ENCODE assay signal across 9 cellular contexts in genomic region chr6:71727632-71728294, GRCh38.
A peak's percentile ranks its signal among the peaks of the same experiment; 100 is the strongest.
DNase-seq lines count a peak whose midpoint lies in the region; ATAC-seq, FAIRE-seq and TF ChIP-seq lines count a peak whose summit lies in the region.
"Had no signal": no experiment of that assay in that cellular context is flagged by ENCODE, and none has a peak within 500 bp of the region (broad histone marks: within the 10 kb centered on the region; RNA-seq: fewer than 3 reads in every experiment).

No MANE protein-coding gene starts in this region.

- no peak for TF ChIP-seq POLR2A in uterus (IDR thresholded peaks at IDR 0.05)
- TF ChIP-seq POLR2A in H54 (IDR thresholded peaks at IDR 0.05; ENCODE audit: low read depth, low read length) = no peak

- no peaks in the 10 kb centered on the region for H3K4me1 Mint-ChIP-seq in activated T-helper 2 cell treated with anti-CD3 and anti-CD28 coated beads, Interferon-gamma antibody, Interleukin-2, Interleukin-4, amounts not matched to agents 10 μg/mL and 5 μg/mL and 100 μg/mL, durations not matched to agents 14 hours and 24 hours and 36 hours (ENCODE audit: low read depth)

- no peaks in the 10 kb centered on the region for H3K27me3 ChIP-seq in uterus
- no peaks in the 10 kb centered on the region for H3K27me3 ChIP-seq in ascending aorta

- intact Hi-C loops in uterus (cut with DNase I; ENCODE audit: low total_unique reads) = no loop called here
- intact Hi-C loops in activated T-helper 2 cell treated with anti-CD3 and anti-CD28 coated beads, Interferon-gamma antibody, Interleukin-2, Interleukin-4, amounts not matched to agents 10 μg/mL and 5 μg/mL and 100 μg/mL, durations not matched to agents 14 hours and 24 hours and 36 hours (cut with micrococcal nuclease) = no loop called here
- intact Hi-C loops in ascending aorta (cut with DNase I) = loop anchor here (10.0 kb wide), 2 partner anchors 193 to 343 kb away; no protein-coding TSS in a partner anchor

- DNase-seq in myocyte (ENCODE audit: low read depth) (peak; percentile 21), uterus (no peak), H54 (ENCODE audit: insufficient read length, low spot score) (no peak), ascending aorta (ENCODE audit: low spot score in 2 of 2) (no peak)
- no peak for DNase-seq in activated T-helper 2 cell treated with anti-CD3 and anti-CD28 coated beads, Interferon-gamma antibody, Interleukin-2, Interleukin-4, amounts not matched to agents 10 μg/mL and 5 μg/mL and 100 μg/mL, durations not matched to agents 14 hours and 24 hours and 36 hours (ENCODE audit: low spot score)
- DNase-seq: activated T-cell treated with anti-CD3 and anti-CD28 coated beads, Interleukin-2, amount 50 U/mL, for 4 hours had no signal

- FAIRE-seq in H54 (lab: Jason Lieb, UNC) = no peak

- no peak overlapping the region for H3K4me3 Mint-ChIP-seq in activated T-helper 2 cell treated with anti-CD3 and anti-CD28 coated beads, Interferon-gamma antibody, Interleukin-2, Interleukin-4, amounts not matched to agents 10 μg/mL and 5 μg/mL and 100 μg/mL, durations not matched to agents 14 hours and 24 hours and 36 hours (ENCODE audit: low read depth)
- H3K4me3 Mint-ChIP-seq: activated T-cell treated with anti-CD3 and anti-CD28 coated beads, Interleukin-2, amount 50 U/mL, for 4 hours had no signal

- H3K9me3 Mint-ChIP-seq in activated T-helper 2 cell treated with anti-CD3 and anti-CD28 coated beads, Interferon-gamma antibody, Interleukin-2, Interleukin-4, amounts not matched to agents 10 μg/mL and 5 μg/mL and 100 μg/mL, durations not matched to agents 14 hours and 24 hours and 36 hours = no peaks in the 10 kb centered on the region

- no peaks in the 10 kb centered on the region for H3K27me3 Mint-ChIP-seq in activated T-helper 2 cell treated with anti-CD3 and anti-CD28 coated beads, Interferon-gamma antibody, Interleukin-2, Interleukin-4, amounts not matched to agents 10 μg/mL and 5 μg/mL and 100 μg/mL, durations not matched to agents 14 hours and 24 hours and 36 hours (ENCODE audit: low read depth)

- H3K27ac ChIP-seq in uterus (no peak overlapping the region), ascending aorta (no peak overlapping the region)

- H3K9me3 ChIP-seq in uterus (no peaks in the 10 kb centered on the region), ascending aorta (no peaks in the 10 kb centered on the region)

- H3K27ac Mint-ChIP-seq in activated T-helper 2 cell treated with anti-CD3 and anti-CD28 coated beads, Interferon-gamma antibody, Interleukin-2, Interleukin-4, amounts not matched to agents 10 μg/mL and 5 μg/mL and 100 μg/mL, durations not matched to agents 14 hours and 24 hours and 36 hours = no peak overlapping the region

- H3K4me1 ChIP-seq in uterus (no peaks in the 10 kb centered on the region), ascending aorta (peaks cover 0 to 13% of the 10 kb centered on the region in 2 donors)

- no peak overlapping the region for H3K4me3 ChIP-seq in uterus
- no peak overlapping the region for H3K4me3 ChIP-seq in ascending aorta

- H3K36me3 ChIP-seq in uterus (no peaks in the 10 kb centered on the region), ascending aorta (no peaks in the 10 kb centered on the region)

- TF ChIP-seq CTCF in uterus (IDR thresholded peaks at IDR 0.05) (no peak), ascending aorta (IDR thresholded peaks at IDR 0.05) (no peak)

- ATAC-seq in GM18868 (IDR thresholded peaks at IDR 0.05; ENCODE audit: unreplicated experiment) = peak; percentile 97
- peak; percentile 94 for ATAC-seq in HG02588 (IDR thresholded peaks at IDR 0.05; ENCODE audit: unreplicated experiment)
- ATAC-seq in HG03565 (IDR thresholded peaks at IDR 0.05; ENCODE audit: unreplicated experiment) = peak; percentile 83
- ATAC-seq: activated T-cell treated with anti-CD3 and anti-CD28 coated beads, Interleukin-2, amount 50 U/mL, for 4 hours had no signal

- H3K36me3 Mint-ChIP-seq in activated T-helper 2 cell treated with anti-CD3 and anti-CD28 coated beads, Interferon-gamma antibody, Interleukin-2, Interleukin-4, amounts not matched to agents 10 μg/mL and 5 μg/mL and 100 μg/mL, durations not matched to agents 14 hours and 24 hours and 36 hours (ENCODE audit: low read depth) = no peaks in the 10 kb centered on the region
